ENCODE assay signal across 8 cellular contexts in genomic region chr2:96739633-96740428, GRCh38. TPM values are rescaled to one million over a fixed set of nuclear protein-coding genes. Genes with fewer than 3 reads are reported as not detected.
DNase-seq lines count a peak whose midpoint lies in the region; TF ChIP-seq lines count a peak whose summit lies in the region.

LMAN2L (minus strand) TSS chr2:96740064; CDS start chr2:96740040, 24 bp downstream.

- under 1% methylated on average over 43 of the region's 43 CpGs for WGBS in suprapubic skin

- no peaks in the 10 kb centered on the region for H3K9me3 Mint-ChIP-seq in HFFc6
- H3K9me3 Mint-ChIP-seq in activated naive CD4-positive, alpha-beta T cell treated with anti-CD3 and anti-CD28 coated beads, Interleukin-2, amount 50 U/mL, for 24 hours: no peaks in the 10 kb centered on the region

- H3K4me3 ChIP-seq in NB4 (ENCODE audit: low read depth, low read length) (peak within 1 kb of the TSS; percentile 82), SK-N-MC (peak within 1 kb of the TSS; percentile 98), suprapubic skin (peak within 1 kb of the TSS; percentile 78)

- H3K36me3 ChIP-seq in SK-N-MC (ENCODE audit: insufficient read depth, low read length): peaks cover 18% of the 10 kb centered on the region
- peaks cover 13% of the 10 kb centered on the region for H3K36me3 ChIP-seq in suprapubic skin

- peaks cover 26% of the 10 kb centered on the region for H3K4me1 Mint-ChIP-seq in HFFc6 (ENCODE audit: low read depth)
- H3K4me1 Mint-ChIP-seq in activated naive CD4-positive, alpha-beta T cell treated with anti-CD3 and anti-CD28 coated beads, Interleukin-2, amount 50 U/mL, for 24 hours: peaks cover 32% of the 10 kb centered on the region

- H3K9me3 ChIP-seq in SK-N-MC (ENCODE audit: low read depth, low read length) (no peaks in the 10 kb centered on the region), suprapubic skin (no peaks in the 10 kb centered on the region)

- TF ChIP-seq EP300 in suprapubic skin (IDR thresholded peaks at IDR 0.05): no peak

- TF ChIP-seq CTCF in HFFc6 (IDR thresholded peaks at IDR 0.05): no peak; the same call in none of the 2 replicates
- TF ChIP-seq CTCF in NB4 (IDR thresholded peaks at IDR 0.05; ENCODE audit: low read depth, low read length): peak; percentile 1
- no peak for TF ChIP-seq CTCF in suprapubic skin (IDR thresholded peaks at IDR 0.05)

- H3K9ac ChIP-seq in SK-N-MC (ENCODE audit: insufficient read length): peak within 1 kb of the TSS; percentile 83

- H3K4me3 Mint-ChIP-seq in HFFc6: peak within 1 kb of the TSS; percentile 100
- peak within 1 kb of the TSS; percentile 100 for H3K4me3 Mint-ChIP-seq in activated naive CD4-positive, alpha-beta T cell treated with anti-CD3 and anti-CD28 coated beads, Interleukin-2, amount 50 U/mL, for 24 hours

- H3K27me3 Mint-ChIP-seq in HFFc6 (ENCODE audit: insufficient read depth): no peaks in the 10 kb centered on the region; the same call in 1 of the 2 replicates
- no peaks in the 10 kb centered on the region for H3K27me3 Mint-ChIP-seq in activated naive CD4-positive, alpha-beta T cell treated with anti-CD3 and anti-CD28 coated beads, Interleukin-2, amount 50 U/mL, for 24 hours

- H3K36me3 Mint-ChIP-seq in HFFc6 (ENCODE audit: low read depth): peaks cover 7% of the 10 kb centered on the region; the same call in 1 of the 2 replicates
- peaks cover 2% of the 10 kb centered on the region for H3K36me3 Mint-ChIP-seq in activated naive CD4-positive, alpha-beta T cell treated with anti-CD3 and anti-CD28 coated beads, Interleukin-2, amount 50 U/mL, for 24 hours

- H3K27me3 ChIP-seq in suprapubic skin: no peaks in the 10 kb centered on the region

- H3K27ac Mint-ChIP-seq in HFFc6: peak within 1 kb of the TSS; percentile 97
- peak within 1 kb of the TSS; percentile 94 for H3K27ac Mint-ChIP-seq in activated naive CD4-positive, alpha-beta T cell treated with anti-CD3 and anti-CD28 coated beads, Interleukin-2, amount 50 U/mL, for 24 hours

- peak; percentile 85 for DNase-seq in GM04503 (ENCODE audit: low read depth)
- DNase-seq in HFFc6: peak; percentile 97
- peak; percentile 98 for DNase-seq in NB4 (ENCODE audit: low read depth)
- peak; percentile 84 for DNase-seq in SK-N-MC (ENCODE audit: low read depth, low spot score)
- DNase-seq in germinal center (ENCODE audit: low spot score): peak; percentile 96
- peak; percentile 57 to 99 (median 96) for DNase-seq in nucleus accumbens (lab: John Stamatoyannopoulos, UW)
- peak; percentile 99 for DNase-seq in suprapubic skin (ENCODE audit: low spot score in 2 of 2)

- H3K4me1 ChIP-seq in suprapubic skin: peaks cover 29% of the 10 kb centered on the region

- no peak within 1 kb of the TSS for H3K27ac ChIP-seq in SK-N-MC
- H3K27ac ChIP-seq in suprapubic skin: peak within 1 kb of the TSS; percentile 76

- TF ChIP-seq POLR2A in NB4 (IDR thresholded peaks at IDR 0.05; ENCODE audit: extremely low read depth, insufficient read length): peak; percentile 61
- TF ChIP-seq POLR2A in suprapubic skin (IDR thresholded peaks at IDR 0.05): peak in 1 of 2 donors; percentile 29

RNA-seq across cellular contexts. Expression of gene LMAN2L, which starts in this region (rescaled TPM):
- total RNA-seq in HFFc6 (2021; fragmentation: NEBNext Ultra II Directional; extraction: Animal tissue kit (Norgen Biotek cat#: 25700)): 10 to 100 TPM; 24.3 to 27.7 (median 26.4) TPM
- total RNA-seq in suprapubic skin: 10 to 100 TPM; 11.9 to 18.3 (median 16.4) TPM
